Comparison of ENCODE assay signal across 14 cellular contexts in genomic region chr1:218823291-218823900, GRCh38.
DNase-seq lines count a peak whose midpoint lies in the region; ATAC-seq and TF ChIP-seq lines count a peak whose summit lies in the region.
"Had no signal": no experiment of that assay in that cellular context is flagged by ENCODE, and none has a peak within 500 bp of the region (broad histone marks: within the 10 kb centered on the region; RNA-seq: fewer than 3 reads in every experiment).

No MANE protein-coding gene starts in this region.

- H3K9me3 ChIP-seq in GM23248 (ENCODE audit: low read depth) (no peaks in the 10 kb centered on the region), gastroesophageal sphincter (no peaks in the 10 kb centered on the region)
- H3K9me3 ChIP-seq: colonic mucosa had no signal

- DNase-seq in AG09309 (ENCODE audit: low read depth) (peak; percentile 92), GM23248 (peak; percentile 88), RPMI7951 (ENCODE audit: low read depth) (peak; percentile 61), cerebellar nuclear complex (lab: John Stamatoyannopoulos, UW) (no peak), SIG-M5 (lab: John Stamatoyannopoulos, UW) (no peak), GM20000 (ENCODE audit: low spot score) (no peak), foreskin melanocyte (no peak)
- DNase-seq: colonic mucosa, NCI-H774, T-helper 1 cell had no signal

- no peak overlapping the region for H2AFZ ChIP-seq in GM23248
- H2AFZ ChIP-seq: parathyroid adenoma had no signal

- WGBS in GM23248 (ENCODE audit: low coverage in 1 of 2, low lambda C conversion rate in 2 of 2, missing lambda C conversion rate in 2 of 2), 2 experiments = 32 to 34% methylated on average over 4 of the region's 4 CpGs
- 20 to 48% methylated on average over 1 to 4 of the region's 4 CpGs for WGBS in gastroesophageal sphincter (ENCODE audit: low coverage in 1 of 2), 2 donors

- H3K4me2 ChIP-seq in GM23248 (ENCODE audit: unreplicated experiment) = peak overlapping the region; percentile 32
- H3K4me2 ChIP-seq: KMS-11 had no signal

- H3K27me3 ChIP-seq in GM23248 (replicated peaks; ENCODE audit: insufficient read depth) = 0 out of 2 replicates have a peak, but pooled peaks cover 6% of the 10 kb centered on the region
- H3K27me3 ChIP-seq in gastroesophageal sphincter = no peaks in the 10 kb centered on the region
- H3K27me3 ChIP-seq: colonic mucosa had no signal

- H3K27ac ChIP-seq in GM23248 (peak overlapping the region; percentile 7), gastroesophageal sphincter (no peak overlapping the region)
- H3K27ac ChIP-seq: C4-2B, colonic mucosa, KMS-11, parathyroid adenoma had no signal

- H3F3A ChIP-seq in GM23248 (ENCODE audit: insufficient read depth) = peaks cover 22% of the 10 kb centered on the region

- H3K4me3 ChIP-seq in AG09309 (ENCODE audit: control insufficient read depth, low read depth, low read length) (no peak overlapping the region), GM23248 (no peak overlapping the region), gastroesophageal sphincter (no peak overlapping the region)
- H3K4me3 ChIP-seq: colonic mucosa had no signal

- no peaks in the 10 kb centered on the region for H3K79me2 ChIP-seq in GM23248 (ENCODE audit: insufficient read depth)
- H3K79me2 ChIP-seq: parathyroid adenoma had no signal

- no peak overlapping the region for H3K9ac ChIP-seq in GM23248
- H3K9ac ChIP-seq: KMS-11, parathyroid adenoma had no signal

- H3K36me3 ChIP-seq in GM23248 (ENCODE audit: low read depth) (no peaks in the 10 kb centered on the region), gastroesophageal sphincter (no peaks in the 10 kb centered on the region)
- H3K36me3 ChIP-seq: colonic mucosa had no signal

- no peaks in the 10 kb centered on the region for H3K9me2 ChIP-seq in GM23248 (ENCODE audit: insufficient read depth)

- TF ChIP-seq EP300 in gastroesophageal sphincter (IDR thresholded peaks at IDR 0.05) = no peak

- no peak for TF ChIP-seq CTCF in AG09309 (IDR thresholded peaks at IDR 0.05; ENCODE audit: control insufficient read depth, insufficient read depth, low read depth, low read length, missing control alignments)
- TF ChIP-seq CTCF in gastroesophageal sphincter (IDR thresholded peaks at IDR 0.05) = no peak
- TF ChIP-seq CTCF in GM20000 (IDR thresholded peaks at IDR 0.05; ENCODE audit: extremely low read depth, missing control alignments) = no peak

- peak; percentile 46 for ATAC-seq in gastroesophageal sphincter

- in situ Hi-C loops in GM23248 (cut with MboI) = no loop called here

- TF ChIP-seq POLR2A in gastroesophageal sphincter (IDR thresholded peaks at IDR 0.05) = no peak

- H4K20me1 ChIP-seq in GM23248 (ENCODE audit: insufficient read depth) = no peaks in the 10 kb centered on the region

- H3K4me1 ChIP-seq in GM23248 (ENCODE audit: insufficient read depth) (peaks cover 17% of the 10 kb centered on the region), gastroesophageal sphincter (no peaks in the 10 kb centered on the region)
- H3K4me1 ChIP-seq: colonic mucosa, parathyroid adenoma had no signal

Comparison
In these comparisons a context has a peak if more than half of its experiments do, and no peak if none do; other contexts are left out.
1. DNase-seq: peak in AG09309 (single experiment), GM23248 (single experiment) and RPMI7951 (single experiment); none in cerebellar nuclear complex (0 of 2), SIG-M5 (single experiment), GM20000 (single experiment) and foreskin melanocyte (single experiment).